Comparison of ENCODE assay signal across 24 cellular contexts in the genomic region with DNA sequence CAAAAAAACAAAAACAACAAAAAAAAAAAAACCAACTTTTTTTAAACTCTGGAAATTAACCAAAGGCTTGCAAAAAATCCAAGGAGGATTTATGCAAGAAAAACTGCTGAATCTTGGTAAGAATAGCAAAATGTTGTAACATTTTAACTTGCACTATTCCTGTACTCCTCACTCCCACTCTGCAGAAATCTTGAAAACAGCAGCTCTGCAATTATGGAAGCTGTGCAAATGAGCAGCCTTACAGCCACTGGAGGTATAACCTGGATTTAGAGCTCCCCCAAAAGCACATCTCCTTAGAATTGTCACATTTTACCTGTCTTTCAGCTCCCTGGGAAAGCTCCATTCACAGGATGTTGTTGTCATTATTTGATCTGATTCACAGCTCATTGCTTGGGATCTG. TPM values are rescaled to one million over a fixed set of nuclear protein-coding genes. Genes with fewer than 3 reads are reported as not detected.
A peak's percentile ranks its signal among the peaks of the same experiment; 100 is the strongest.
DNase-seq lines count a peak whose midpoint lies in the region; ATAC-seq, FAIRE-seq and TF ChIP-seq lines count a peak whose summit lies in the region.
"Had no signal": no experiment of that assay in that cellular context is flagged by ENCODE, and none has a peak within 500 bp of the region (broad histone marks: within the 10 kb centered on the region; RNA-seq: fewer than 3 reads in every experiment).

No MANE protein-coding gene starts in this region.

- no peak overlapping the region for H3K27ac ChIP-seq in right atrium auricular region
- H3K27ac ChIP-seq in K562 (ENCODE audit: extremely low read depth, low read depth, low read length) = no peak overlapping the region
- H3K27ac ChIP-seq: KMS-11, SJCRH30 had no signal

- no TSS peak for BruUV-seq in K562 (replicated peaks; lab: Mats Ljungman, UMichigan)

- H3K27me3 ChIP-seq in right atrium auricular region (no peaks in the 10 kb centered on the region), K562 (ENCODE audit: control insufficient read depth in 2 of 2, insufficient read depth in 2 of 2, low read length in 2 of 2) (no peaks in the 10 kb centered on the region)
- H3K27me3 ChIP-seq: SJCRH30 had no signal

- H3K9ac ChIP-seq in K562 (ENCODE audit: insufficient read depth in 1 of 2, low read depth in 2 of 2, low read length in 2 of 2) = no peak overlapping the region
- H3K9ac ChIP-seq: KMS-11 had no signal

- no peak for TF ChIP-seq CTCF in right atrium auricular region (IDR thresholded peaks at IDR 0.05)
- no peak for TF ChIP-seq CTCF in K562 (IDR thresholded peaks at IDR 0.05 in 2 of 3, conservative IDR thresholded peaks at IDR 0.05 in 1 of 3; ENCODE audit: insufficient read depth in 2 of 3, low read depth in 1 of 3, low read length in 3 of 3)

- H3K9me1 ChIP-seq in K562 (ENCODE audit: control insufficient read depth, insufficient read depth, low read length) = no peaks in the 10 kb centered on the region

- no peaks in the 10 kb centered on the region for H4K20me1 ChIP-seq in K562 (replicated peaks; ENCODE audit: control insufficient read depth, insufficient read depth, low read length)

- ATAC-seq in left ventricle myocardium superior = peak; percentile 43
- ATAC-seq in K562 = no peak
- no peak for ATAC-seq in HG03039 (IDR thresholded peaks at IDR 0.05; ENCODE audit: unreplicated experiment)
- no peak for ATAC-seq in GM21786 (IDR thresholded peaks at IDR 0.05; ENCODE audit: unreplicated experiment)
- ATAC-seq: SK-N-SH treated with all-trans-retinoic acid at 6 μM for 48 hours had no signal

- H3K4me3 ChIP-seq in right atrium auricular region = no peak overlapping the region
- H3K4me3 ChIP-seq in K562 = no peak overlapping the region
- H3K4me3 ChIP-seq: HAP-1, SJCRH30 had no signal

- DNase-seq in left ventricle myocardium superior = no peak
- DNase-seq in right atrium auricular region (ENCODE audit: low spot score) = no peak
- DNase-seq in K562 (ENCODE audit: extremely low read depth in 1 of 4, low spot score in 3 of 4) = no peak
- DNase-seq in middle frontal gyrus (ENCODE audit: extremely low spot score, low spot score) = peak; percentile 31
- DNase-seq in activated CD4-positive, CD25-positive, alpha-beta regulatory T cell treated with anti-CD3 and anti-CD28 coated beads, Interleukin-2, amount 50 U/mL, for 72 hours = no peak
- DNase-seq: CD4-positive, alpha-beta memory T cell; COR-L47; DMS53; GOT3; IMR-90; NCI-H1092; NCI-H1417 treated with DMSO at 0.1 percent for 48 hours; NCI-H1694 treated with DMSO at 0.1 percent for 48 hours; NCI-H2081; NCI-H2227 treated with DMSO at 0.1 percent for 48 hours; NCI-H69; SJCRH30 had no signal

- POLR2A ChIA-PET in K562 (lab: Yijun Ruan, JAX) = interaction anchor here (0.6 to 1.8 kb wide), 2 partner anchors 13 to 461 kb away, joined by 4 to 6 read pairs; no protein-coding TSS in a partner anchor

- H3K4me2 ChIP-seq in K562 (ENCODE audit: insufficient read depth, low read length) = no peak overlapping the region
- H3K4me2 ChIP-seq: KMS-11 had no signal

- intact Hi-C loops in left ventricle myocardium superior (cut with micrococcal nuclease) = no loop called here
- intact Hi-C loops in K562 (cut with micrococcal nuclease) = no loop called here

- no peak for TF ChIP-seq POLR2A in K562 (conservative IDR thresholded peaks at IDR 0.05)

- TF ChIP-seq RAD21 in K562 (CRISPR knock-in tag; conservative IDR thresholded peaks at IDR 0.05 in 1 of 2, IDR thresholded peaks at IDR 0.05 in 1 of 2) = no peak

- H3K79me2 ChIP-seq in K562 (ENCODE audit: control insufficient read depth, insufficient read depth, low read length) = no peaks in the 10 kb centered on the region

- no peak for TF ChIP-seq EP300 in K562 (IDR thresholded peaks at IDR 0.05; ENCODE audit: low read length)

- H3K9me3 ChIP-seq in right atrium auricular region (peaks cover 0 to 24% of the 10 kb centered on the region in 2 donors), K562 (replicated peaks; ENCODE audit: control insufficient read depth, insufficient read depth, low read depth, low read length) (peaks cover 10% of the 10 kb centered on the region)

- no peak for FAIRE-seq in K562 (lab: Jason Lieb, UNC)

- CTCF ChIA-PET in K562 (lab: Yijun Ruan, JAX; ENCODE audit: low intra/inter-chr PET ratio) = no interaction called here

- in situ Hi-C loops in K562 (cut with MboI) = no loop called here

- H3K4me1 ChIP-seq in right atrium auricular region (no peaks in the 10 kb centered on the region), K562 (replicated peaks in 1 of 2; ENCODE audit: control insufficient read depth in 2 of 2, insufficient read depth in 2 of 2, low read length in 2 of 2) (peaks cover 7 to 31% of the 10 kb centered on the region in 2 experiments; a peak in 4 of 5 replicates)
- H3K4me1 ChIP-seq: HAP-1, SJCRH30 had no signal

- no peak overlapping the region; the same call in 1 of the 2 replicates for H2AFZ ChIP-seq in K562 (ENCODE audit: low read depth, low read length)

- H3K36me3 ChIP-seq in right atrium auricular region = no peaks in the 10 kb centered on the region
- no peaks in the 10 kb centered on the region for H3K36me3 ChIP-seq in K562 (ENCODE audit: control insufficient read depth, insufficient read depth, low read length)
- H3K36me3 ChIP-seq: HAP-1, SJCRH30 had no signal

TF ChIP-seq in K562, 482 proteins besides CTCF, POLR2A, EP300 and RAD21:
- TF ChIP-seq ZNF589 (CRISPR knock-in tag; IDR thresholded peaks at IDR 0.05; ENCODE audit: low read depth) = 0 out of 2 replicates have a peak, but pooled peaks have one; percentile 4
- TF ChIP-seq TEAD2 (tag; IDR thresholded peaks at IDR 0.05) = no peak
- TF ChIP-seq, protein P1, sequence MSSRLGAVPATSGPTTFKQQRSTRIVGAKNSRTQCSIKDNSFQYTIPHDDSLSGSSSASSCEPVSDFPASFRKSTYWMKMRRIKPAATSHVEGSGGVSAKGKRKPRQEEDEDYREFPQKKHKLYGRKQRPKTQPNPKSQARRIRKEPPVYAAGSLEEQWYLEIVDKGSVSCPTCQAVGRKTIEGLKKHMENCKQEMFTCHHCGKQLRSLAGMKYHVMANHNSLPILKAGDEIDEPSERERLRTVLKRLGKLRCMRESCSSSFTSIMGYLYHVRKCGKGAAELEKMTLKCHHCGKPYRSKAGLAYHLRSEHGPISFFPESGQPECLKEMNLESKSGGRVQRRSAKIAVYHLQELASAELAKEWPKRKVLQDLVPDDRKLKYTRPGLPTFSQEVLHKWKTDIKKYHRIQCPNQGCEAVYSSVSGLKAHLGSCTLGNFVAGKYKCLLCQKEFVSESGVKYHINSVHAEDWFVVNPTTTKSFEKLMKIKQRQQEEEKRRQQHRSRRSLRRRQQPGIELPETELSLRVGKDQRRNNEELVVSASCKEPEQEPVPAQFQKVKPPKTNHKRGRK (tag; IDR thresholded peaks at IDR 0.05) = peak; percentile 33; the same call in 1 of the 2 replicates
- TF ChIP-seq ZNF133 (CRISPR knock-in tag; IDR thresholded peaks at IDR 0.05) = no peak
- TF ChIP-seq ZNF395 (CRISPR knock-in tag; IDR thresholded peaks at IDR 0.05) = 0 out of 2 replicates have a peak, but pooled peaks have one; percentile 2
TF ChIP-seq in K562: peak in this region for 3.

RNA-seq across cellular contexts. Expression of gene LRGUK, which starts 41.8 kb away (rescaled TPM):
- total RNA-seq in left ventricle myocardium superior = 0.20 TPM
- total RNA-seq in right atrium auricular region = under 1 TPM in 1 of 2 donors, not detected in 1; 0.11 TPM
- 0.56 and 0.60 TPM in 2 replicates for total RNA-seq in K562 (2011; cell fraction: chromatin; rRNA removed; ENCODE audit: low replicate concordance)
- 0.17 and 0.53 TPM in 2 replicates for total RNA-seq in K562 (2011; cell fraction: nucleolus; rRNA removed)
- total RNA-seq in K562 (2011; cell fraction: nucleoplasm; rRNA removed) = 1.3 TPM in 1 of 2 replicates, not detected in the other
- total RNA-seq in K562 (2014; rRNA removed) = 0.18 and 0.24 TPM in 2 replicates
- total RNA-seq in K562 (2014; rRNA removed; fragmentation: Illumina TruSeq; extraction: Trizol) = 0.18 and 0.22 TPM in 2 replicates
- total RNA-seq in K562 (2015; rRNA removed; fragmentation: Illumina TruSeq; extraction: Trizol) = 0.26 and 0.33 TPM in 2 replicates
- total RNA-seq in K562 (2021) = 0.13 TPM in 2 replicates
- polyA plus RNA-seq in K562 (2011; rRNA removed) = 0.15 and 0.21 TPM in 2 replicates
- polyA plus RNA-seq in K562 (2011; cell fraction: cytosol; rRNA removed) = 0.01 and 0.09 TPM in 2 replicates
- 0.43 and 0.46 TPM in 2 replicates for polyA plus RNA-seq in K562 (2011; cell fraction: nucleus; rRNA removed)
- 0.10 and 0.33 TPM in 2 replicates for polyA plus RNA-seq in K562 (2012)
- 0.18 and 0.21 TPM in 2 replicates for polyA plus RNA-seq in K562 (2014; fragmentation: Illumina TruSeq; extraction: Trizol)
- polyA plus RNA-seq in K562 (2014; fragmentation: Nextera tagmentation; extraction: Ambion mirVana) = under 1 TPM; 0.04 TPM
- polyA plus RNA-seq in K562 (2014; rRNA removed) = 0.07 and 0.16 TPM in 2 replicates
- polyA minus RNA-seq in K562 (2011; rRNA and poly(A)+ RNA removed) = 0.42 and 1.2 TPM in 2 replicates
- not detected in 2 replicates for polyA minus RNA-seq in K562 (2011; cell fraction: cytosol; rRNA and poly(A)+ RNA removed)
- polyA minus RNA-seq in K562 (2011; cell fraction: nucleus; rRNA and poly(A)+ RNA removed) = 0.33 and 1.3 TPM in 2 replicates
- total RNA-seq: G401, IMR-90 had no signal
- polyA plus RNA-seq: BJ; CD4-positive, alpha-beta memory T cell had no signal
